Comparison of ENCODE assay signal across 8 cellular contexts in genomic region chr19:54209748-54210494, GRCh38. TPM values are rescaled to one million over a fixed set of nuclear protein-coding genes. Genes with fewer than 3 reads are reported as not detected.
DNase-seq lines count a peak whose midpoint lies in the region; ATAC-seq and TF ChIP-seq lines count a peak whose summit lies in the region.

No MANE protein-coding gene starts in this region.

- no peaks in the 10 kb centered on the region for H3K27me3 Mint-ChIP-seq in CD4-positive, alpha-beta memory T cell
- H3K27me3 Mint-ChIP-seq in IgD-negative memory B cell = no peaks in the 10 kb centered on the region
- peaks cover 3 to 38% (median 9%) of the 10 kb centered on the region in 3 donors for H3K27me3 Mint-ChIP-seq in immature natural killer cell (ENCODE audit: low read depth in 3 of 3)

- peak overlapping the region; percentile 7 for H3K27ac ChIP-seq in CD4-positive, alpha-beta memory T cell (ENCODE audit: low read depth, low read length)
- H3K27ac ChIP-seq in brain microvascular endothelial cell = peak overlapping the region; percentile 49

- no peaks in the 10 kb centered on the region for H3K9me3 ChIP-seq in CD4-positive, alpha-beta memory T cell (ENCODE audit: control insufficient read depth in 1 of 2, low read length in 2 of 2)

- H3K4me3 ChIP-seq in CD4-positive, alpha-beta memory T cell (ENCODE audit: low read length in 2 of 2) = no peak overlapping the region
- H3K4me3 ChIP-seq in brain microvascular endothelial cell (ENCODE audit: low read depth, low read length) = no peak overlapping the region
- H3K4me3 ChIP-seq in skeletal muscle cell (ENCODE audit: low read depth, low read length) = no peak overlapping the region

- peaks cover 64% of the 10 kb centered on the region for H3K4me1 ChIP-seq in CD4-positive, alpha-beta memory T cell (ENCODE audit: insufficient read depth, low read length)

- CTCF ChIA-PET in CD4-positive, alpha-beta memory T cell (lab: Charles Lee; ENCODE audit: partially characterized antibody) = interaction anchor here (1.0 kb wide), 1 partner anchor 41 kb away, joined by 4 read pairs; no protein-coding TSS in a partner anchor

- intact Hi-C loops in CD4-positive, alpha-beta memory T cell (cut with micrococcal nuclease) = no loop called here

- in situ Hi-C loops in brain microvascular endothelial cell (cut with HindIII; ENCODE audit: low pct_ligation_motif_present, low sequenced_read_pairs) = no loop called here

- H3K36me3 Mint-ChIP-seq in CD4-positive, alpha-beta memory T cell = peaks cover 29 to 43% of the 10 kb centered on the region in 2 donors
- peaks cover 1% of the 10 kb centered on the region for H3K36me3 Mint-ChIP-seq in IgD-negative memory B cell
- H3K36me3 Mint-ChIP-seq in immature natural killer cell = peaks cover 11 to 34% (median 19%) of the 10 kb centered on the region in 3 donors

- peak overlapping the region in 7 of 8 donors; percentile 37 to 74 (median 73) for H3K4me3 Mint-ChIP-seq in CD4-positive, alpha-beta memory T cell
- H3K4me3 Mint-ChIP-seq in IgD-negative memory B cell (peak overlapping the region in 1 of 4 donors; percentile 76), immature natural killer cell (peak overlapping the region; percentile 67 to 87 (median 83))

- H3K36me3 ChIP-seq in CD4-positive, alpha-beta memory T cell (ENCODE audit: insufficient read depth, low read length) = peaks cover 33% of the 10 kb centered on the region
- H3K36me3 ChIP-seq in brain microvascular endothelial cell (replicated peaks) = peaks cover 38% of the 10 kb centered on the region

- peaks cover 0 to 1% (median 0%) of the 10 kb centered on the region in 8 donors for H3K9me3 Mint-ChIP-seq in CD4-positive, alpha-beta memory T cell
- peaks cover 0 to 3% (median 1%) of the 10 kb centered on the region in 3 donors for H3K9me3 Mint-ChIP-seq in IgD-negative memory B cell
- H3K9me3 Mint-ChIP-seq in immature natural killer cell = peaks cover 0 to 1% (median 0%) of the 10 kb centered on the region in 6 donors

- no peak for TF ChIP-seq CTCF in brain microvascular endothelial cell (IDR thresholded peaks at IDR 0.05; ENCODE audit: low read depth, low read length, missing control alignments)

- peak in 3 of 5 donors; percentile 23 to 68 (median 27) for DNase-seq in CD4-positive, alpha-beta memory T cell
- DNase-seq in OCI-M2 (lab: John Stamatoyannopoulos, UW; ENCODE audit: unreplicated experiment) (peak; percentile 25), brain microvascular endothelial cell (peak; percentile 99), immature natural killer cell (peak; percentile 32 to 37 (median 36)), skeletal muscle cell (ENCODE audit: low read depth) (peak; percentile 89)

- no peaks in the 10 kb centered on the region for H3K27me3 ChIP-seq in CD4-positive, alpha-beta memory T cell (ENCODE audit: insufficient read depth, low read length)
- no peaks in the 10 kb centered on the region for H3K27me3 ChIP-seq in brain microvascular endothelial cell (replicated peaks)

- peak overlapping the region; percentile 69 to 100 (median 92) for H3K27ac Mint-ChIP-seq in CD4-positive, alpha-beta memory T cell
- H3K27ac Mint-ChIP-seq in IgD-negative memory B cell = peak overlapping the region; percentile 7 to 76 (median 17)
- peak overlapping the region; percentile 94 to 99 (median 97) for H3K27ac Mint-ChIP-seq in immature natural killer cell

- ATAC-seq in HG03460 (IDR thresholded peaks at IDR 0.05; ENCODE audit: unreplicated experiment) (no peak), HG03571 (IDR thresholded peaks at IDR 0.05; ENCODE audit: unreplicated experiment) (no peak)

- POLR2A ChIA-PET in CD4-positive, alpha-beta memory T cell (lab: Charles Lee; ENCODE audit: partially characterized antibody) = interaction anchor here (4.4 to 5.3 kb wide), 2 partner anchors 10 to 19 kb away, joined by 42 to 66 read pairs; partner anchors contain the start of genes MBOAT7, RPS9 and TSEN34

- H3K4me1 Mint-ChIP-seq in CD4-positive, alpha-beta memory T cell = peaks cover 38 to 65% (median 49%) of the 10 kb centered on the region in 4 donors
- H3K4me1 Mint-ChIP-seq in IgD-negative memory B cell (peaks cover 31 to 37% (median 35%) of the 10 kb centered on the region in 3 donors), immature natural killer cell (peaks cover 45 to 51% of the 10 kb centered on the region in 2 donors)

RNA-seq across cellular contexts. Expression of gene RPS9, which starts 9.3 kb away (rescaled TPM):
- total RNA-seq in CD4-positive, alpha-beta memory T cell = 1,000 to 10,000 TPM; 1,117 to 1,127 TPM
- polyA plus RNA-seq in CD4-positive, alpha-beta memory T cell = 1,000 to 10,000 TPM in 1 of 2 donors, 100 to 1,000 TPM in 1; 924 to 1,042 TPM
- polyA plus RNA-seq in IgD-negative memory B cell (1,165 TPM), immature natural killer cell (1,000 to 10,000 TPM in 1 of 3 donors, 100 to 1,000 TPM in 2; 436 to 1,067 (median 492) TPM)

RNA-seq across cellular contexts. Expression of gene LILRB3, which starts 12.9 kb away (rescaled TPM):
- total RNA-seq in CD4-positive, alpha-beta memory T cell = 1 to 10 TPM; 8.8 to 9.1 TPM
- 1 to 10 TPM in 1 of 2 donors, under 1 TPM in 1; 0.97 to 5.8 TPM for polyA plus RNA-seq in CD4-positive, alpha-beta memory T cell
- polyA plus RNA-seq in IgD-negative memory B cell = 0.16 TPM
- 1 to 10 TPM in 1 of 3 donors, under 1 TPM in 2; 0.21 to 2.7 (median 0.59) TPM for polyA plus RNA-seq in immature natural killer cell

RNA-seq across cellular contexts. Expression of gene TSEN34, which starts 18.8 kb away (rescaled TPM):
- total RNA-seq in CD4-positive, alpha-beta memory T cell = 10 to 100 TPM; 23.2 to 25.8 TPM
- polyA plus RNA-seq in CD4-positive, alpha-beta memory T cell = 10 to 100 TPM; 20.3 to 39.6 TPM
- polyA plus RNA-seq in IgD-negative memory B cell (33.2 TPM), immature natural killer cell (10 to 100 TPM; 26.6 to 36.4 (median 34.0) TPM)

RNA-seq across cellular contexts. Expression of gene MBOAT7, which starts 20.5 kb away (rescaled TPM):
- 10 to 100 TPM; 46.4 to 55.5 TPM for total RNA-seq in CD4-positive, alpha-beta memory T cell
- polyA plus RNA-seq in CD4-positive, alpha-beta memory T cell = 10 to 100 TPM; 16.0 to 28.7 TPM
- polyA plus RNA-seq in IgD-negative memory B cell (16.1 TPM), immature natural killer cell (10 to 100 TPM in 2 of 3 donors, 1 to 10 TPM in 1; 8.8 to 17.8 (median 15.7) TPM)

RNA-seq across cellular contexts. Expression of gene LILRA6, which starts 32.7 kb away (rescaled TPM):
- 1 to 10 TPM in 1 of 2 experiments, under 1 TPM in 1; 0.73 to 1.2 TPM for total RNA-seq in CD4-positive, alpha-beta memory T cell
- polyA plus RNA-seq in CD4-positive, alpha-beta memory T cell = 1 to 10 TPM in 1 of 2 donors, not detected in 1; 2.9 TPM
- polyA plus RNA-seq in IgD-negative memory B cell (0.18 TPM), immature natural killer cell (under 1 TPM; 0.33 to 0.53 (median 0.39) TPM)

Comparison
In these comparisons a context has a peak if more than half of its experiments do, and no peak if none do; other contexts are left out.
1. DNase-seq: peak in every context shown above with its lines; median percentile 99 in brain microvascular endothelial cell; 89 in skeletal muscle cell; 36 in immature natural killer cell; 27 in CD4-positive, alpha-beta memory T cell; 25 in OCI-M2.
2. H3K27ac Mint-ChIP-seq: peak in every context shown above with its lines; median percentile 97 in immature natural killer cell; 92 in CD4-positive, alpha-beta memory T cell; 17 in IgD-negative memory B cell.